Comparison of ENCODE assay signal across 15 cellular contexts in genomic region chr10:99522511-99523250, GRCh38. TPM values are rescaled to one million over a fixed set of nuclear protein-coding genes. Genes with fewer than 3 reads are reported as not detected.
DNase-seq lines count a peak whose midpoint lies in the region; ATAC-seq and TF ChIP-seq lines count a peak whose summit lies in the region.
"Had no signal": no experiment of that assay in that cellular context is flagged by ENCODE, and none has a peak within 500 bp of the region (broad histone marks: within the 10 kb centered on the region; RNA-seq: fewer than 3 reads in every experiment).

No MANE protein-coding gene starts in this region.

- CTCF ChIA-PET in activated naive CD4-positive, alpha-beta T cell treated with anti-CD3 and anti-CD28 coated beads for 36 hours (lab: Charles Lee) = no interaction called here

- peaks cover 5% of the 10 kb centered on the region for H3K4me1 Mint-ChIP-seq in activated naive CD4-positive, alpha-beta T cell treated with anti-CD3 and anti-CD28 coated beads for 36 hours (ENCODE audit: low read depth)

- H3K27me3 ChIP-seq in colonic mucosa (peaks cover 74% of the 10 kb centered on the region), stomach (peaks cover 54 to 99% (median 85%) of the 10 kb centered on the region in 3 donors)

- TF ChIP-seq CTCF in colonic mucosa (IDR thresholded peaks at IDR 0.05) (no peak), mucosa of descending colon (IDR thresholded peaks at IDR 0.05) (no peak), stomach (IDR thresholded peaks at IDR 0.05) (no peak)

- H3K36me3 ChIP-seq in colonic mucosa (no peaks in the 10 kb centered on the region), mucosa of descending colon (ENCODE audit: low read depth) (no peaks in the 10 kb centered on the region), stomach (no peaks in the 10 kb centered on the region)
- H3K36me3 ChIP-seq: thyroid gland, WERI-Rb-1 had no signal

- intact Hi-C loops in activated naive CD4-positive, alpha-beta T cell treated with anti-CD3 and anti-CD28 coated beads for 36 hours (cut with micrococcal nuclease) = no loop called here
- intact Hi-C loops in colonic mucosa (cut with DNase I) (no loop called here), mucosa of descending colon (cut with DNase I, micrococcal nuclease) (no loop called here), stomach (cut with DNase I; ENCODE audit: low total_unique reads) (no loop called here), Right ventricle myocardium inferior (cut with DNase I) (no loop called here)

- peak overlapping the region; percentile 24 to 28 for H3K9ac ChIP-seq in colonic mucosa (ENCODE audit: low read depth in 2 of 2, low read length in 2 of 2)

- 13 to 29% (median 19%) methylated on average over 22 to 33 of the region's 33 CpGs for WGBS in stomach, 5 donors

- no peak for DNase-seq in activated naive CD4-positive, alpha-beta T cell treated with anti-CD3 and anti-CD28 coated beads for 36 hours
- DNase-seq in activated naive CD4-positive, alpha-beta T cell treated with anti-CD3 and anti-CD28 coated beads, Interleukin-2, amount 50 U/mL, for 16 hours = no peak
- peak; percentile 30 for DNase-seq in colonic mucosa
- DNase-seq in mucosa of descending colon = peak in 2 of 3 donors; percentile 35 to 51
- no peak for DNase-seq in stomach
- no peak for DNase-seq in pons (ENCODE audit: low spot score)
- no peak for DNase-seq in Right ventricle myocardium inferior (ENCODE audit: missing footprints)
- DNase-seq: activated effector memory CD4-positive, alpha-beta T cell treated with anti-CD3 and anti-CD28 coated beads, Interleukin-2, amount 50 U/mL, for 16 hours; foreskin keratinocyte; left ventricle myocardium superior; thyroid gland; WERI-Rb-1 had no signal

- no peaks in the 10 kb centered on the region for H3K9me3 Mint-ChIP-seq in activated naive CD4-positive, alpha-beta T cell treated with anti-CD3 and anti-CD28 coated beads for 36 hours

- no peak overlapping the region for H3K27ac Mint-ChIP-seq in activated naive CD4-positive, alpha-beta T cell treated with anti-CD3 and anti-CD28 coated beads for 36 hours

- no peak for TF ChIP-seq EP300 in stomach (IDR thresholded peaks at IDR 0.05)

- H3K4me1 ChIP-seq in colonic mucosa = peaks cover 8% of the 10 kb centered on the region
- H3K4me1 ChIP-seq in mucosa of descending colon (ENCODE audit: low read depth) = peaks cover 8% of the 10 kb centered on the region
- H3K4me1 ChIP-seq in stomach = peaks cover 27 to 50% (median 35%) of the 10 kb centered on the region in 4 donors
- H3K4me1 ChIP-seq: foreskin keratinocyte had no signal

- no peaks in the 10 kb centered on the region for H3K9me3 ChIP-seq in colonic mucosa
- H3K9me3 ChIP-seq in mucosa of descending colon = no peaks in the 10 kb centered on the region
- no peaks in the 10 kb centered on the region for H3K9me3 ChIP-seq in stomach
- H3K9me3 ChIP-seq: thyroid gland had no signal

- peaks cover 65% of the 10 kb centered on the region for H3K27me3 Mint-ChIP-seq in activated naive CD4-positive, alpha-beta T cell treated with anti-CD3 and anti-CD28 coated beads for 36 hours (ENCODE audit: low read depth)

- H3K4me3 Mint-ChIP-seq in activated naive CD4-positive, alpha-beta T cell treated with anti-CD3 and anti-CD28 coated beads for 36 hours = peak overlapping the region; percentile 58

- ATAC-seq in mucosa of descending colon (peak; percentile 9), Right ventricle myocardium inferior (no peak)
- no peak for ATAC-seq in activated CD4-positive, CD25-positive, alpha-beta regulatory T cell treated with anti-CD3 and anti-CD28 coated beads, Interleukin-2, amount 50 U/mL, for 24 hours
- ATAC-seq: foreskin keratinocyte, left ventricle myocardium superior had no signal

- TF ChIP-seq POLR2A in stomach (IDR thresholded peaks at IDR 0.05) = no peak

- H3K27ac ChIP-seq in colonic mucosa = peak overlapping the region; percentile 66
- H3K27ac ChIP-seq in stomach = peak overlapping the region; percentile 18 to 60 (median 39)
- H3K27ac ChIP-seq: foreskin keratinocyte, HL-60, thyroid gland, WERI-Rb-1 had no signal

- H3K4me3 ChIP-seq in colonic mucosa (peak overlapping the region; percentile 5), mucosa of descending colon (no peak overlapping the region), stomach (peak overlapping the region in 1 of 4 donors; percentile 7)
- H3K4me3 ChIP-seq: thyroid gland had no signal

- H3K36me3 Mint-ChIP-seq in activated naive CD4-positive, alpha-beta T cell treated with anti-CD3 and anti-CD28 coated beads for 36 hours (ENCODE audit: low read depth) = no peaks in the 10 kb centered on the region

RNA-seq across cellular contexts. Expression of gene NKX2-3, which starts 10.1 kb away (rescaled TPM):
- not detected for total RNA-seq in activated naive CD4-positive, alpha-beta T cell treated with anti-CD3 and anti-CD28 coated beads for 36 hours
- 1 to 10 TPM; 5.4 to 7.9 TPM for total RNA-seq in colonic mucosa
- 10 to 100 TPM in 2 of 3 donors, 1 to 10 TPM in 1; 4.9 to 38.5 (median 11.0) TPM for total RNA-seq in mucosa of descending colon
- total RNA-seq in stomach = 1 to 10 TPM in 3 of 5 donors, under 1 TPM in 1, not detected in 1; 0.45 to 5.8 (median 1.9) TPM
- 1 to 10 TPM; 1.0 to 3.2 (median 1.1) TPM for polyA plus RNA-seq in stomach
- total RNA-seq in Right ventricle myocardium inferior = not detected
- total RNA-seq: foreskin keratinocyte, G401, left ventricle myocardium superior had no signal
- polyA plus RNA-seq: foreskin keratinocyte had no signal

Comparison
In these comparisons a context has a peak if more than half of its experiments do, and no peak if none do; other contexts are left out.
1. DNase-seq: peak in colonic mucosa (single experiment) and mucosa of descending colon (2 of 3); none in activated naive CD4-positive, alpha-beta T cell treated with anti-CD3 and anti-CD28 coated beads for 36 hours (single experiment), activated naive CD4-positive, alpha-beta T cell treated with anti-CD3 and anti-CD28 coated beads, Interleukin-2, amount 50 U/mL, for 16 hours (single experiment), stomach (single experiment), pons (single experiment) and Right ventricle myocardium inferior (single experiment).